ENCODE assay signal across 17 cellular contexts in genomic region chr4:2286904-2287593, GRCh38. TPM values are rescaled to one million over a fixed set of nuclear protein-coding genes. Genes with fewer than 3 reads are reported as not detected.
DNase-seq lines count a peak whose midpoint lies in the region; ATAC-seq and TF ChIP-seq lines count a peak whose summit lies in the region.
"Had no signal": no experiment of that assay in that cellular context is flagged by ENCODE, and none has a peak within 500 bp of the region (broad histone marks: within the 10 kb centered on the region; RNA-seq: fewer than 3 reads in every experiment).

No MANE protein-coding gene starts in this region.

- H3K36me3 Mint-ChIP-seq in CD4-positive, alpha-beta T cell (ENCODE audit: low read depth) = peaks cover 5% of the 10 kb centered on the region
- H3K36me3 Mint-ChIP-seq in naive thymus-derived CD4-positive, alpha-beta T cell = peaks cover 0 to 5% (median 0%) of the 10 kb centered on the region in 5 donors
- H3K36me3 Mint-ChIP-seq: activated naive CD8-positive, alpha-beta T cell; WTC11 had no signal

- no peaks in the 10 kb centered on the region for H3K36me3 ChIP-seq in naive thymus-derived CD4-positive, alpha-beta T cell (ENCODE audit: control insufficient read depth in 2 of 3, insufficient read depth in 3 of 3, low read length in 3 of 3)
- H3K36me3 ChIP-seq: BLaER1 treated with 17β-estradiol and CSF1 and Interleukin-3, amounts not matched to agents 10 nM and 100 nM; transverse colon had no signal

- no peak for ATAC-seq in CD4-positive, alpha-beta T cell (ENCODE audit: poor library complexity)
- no peak for ATAC-seq in naive thymus-derived CD4-positive, alpha-beta T cell
- ATAC-seq: HepG2, WTC11 had no signal

- H3K9me3 ChIP-seq in CD4-positive, alpha-beta T cell (ENCODE audit: control insufficient read depth, low read length) = no peaks in the 10 kb centered on the region
- no peaks in the 10 kb centered on the region for H3K9me3 ChIP-seq in naive thymus-derived CD4-positive, alpha-beta T cell (ENCODE audit: control insufficient read depth in 2 of 3, low read length in 3 of 3)
- H3K9me3 ChIP-seq: BLaER1 treated with 17β-estradiol and CSF1 and Interleukin-3, amounts not matched to agents 10 nM and 100 nM; transverse colon had no signal

- CTCF ChIA-PET in CD4-positive, alpha-beta T cell (lab: Charles Lee) = interaction anchor here (1.0 kb wide), 1 partner anchor 175 kb away, joined by 3 read pairs; no protein-coding TSS in a partner anchor
- CTCF ChIA-PET in naive thymus-derived CD4-positive, alpha-beta T cell (lab: Charles Lee) = no interaction called here

- no peak overlapping the region for H3K4me3 Mint-ChIP-seq in CD4-positive, alpha-beta T cell
- peak overlapping the region in 1 of 10 donors; percentile 35 for H3K4me3 Mint-ChIP-seq in naive thymus-derived CD4-positive, alpha-beta T cell
- H3K4me3 Mint-ChIP-seq: activated naive CD8-positive, alpha-beta T cell; WTC11 had no signal

- H3K4me1 Mint-ChIP-seq in CD4-positive, alpha-beta T cell (ENCODE audit: low read depth) = peaks cover 37% of the 10 kb centered on the region
- H3K4me1 Mint-ChIP-seq in naive thymus-derived CD4-positive, alpha-beta T cell = peaks cover 18 to 76% (median 42%) of the 10 kb centered on the region in 7 donors
- H3K4me1 Mint-ChIP-seq: WTC11 had no signal

- intact Hi-C loops in CD4-positive, alpha-beta T cell (cut with DNase I, micrococcal nuclease) = no loop called here
- intact Hi-C loops in naive thymus-derived CD4-positive, alpha-beta T cell (cut with micrococcal nuclease) = loop anchor here in 1 of 2 donors (10.0 kb wide), 1 partner anchor 68 kb away; no protein-coding TSS in a partner anchor

- no peak for TF ChIP-seq CTCF in CD4-positive, alpha-beta T cell (IDR thresholded peaks at IDR 0.05)

- H3K4me1 ChIP-seq in naive thymus-derived CD4-positive, alpha-beta T cell (ENCODE audit: control insufficient read depth in 2 of 2, insufficient read depth in 2 of 2, low read length in 2 of 2) = peaks cover 42 to 49% of the 10 kb centered on the region in 2 donors
- H3K4me1 ChIP-seq: transverse colon had no signal

- no peaks in the 10 kb centered on the region for H3K27me3 ChIP-seq in CD4-positive, alpha-beta T cell (ENCODE audit: control insufficient read depth, insufficient read depth, low read length)
- H3K27me3 ChIP-seq in naive thymus-derived CD4-positive, alpha-beta T cell (ENCODE audit: control insufficient read depth in 2 of 2, insufficient read depth in 2 of 2, low read length in 2 of 2) = no peaks in the 10 kb centered on the region
- H3K27me3 ChIP-seq: transverse colon had no signal

- H3K27me3 Mint-ChIP-seq in CD4-positive, alpha-beta T cell = no peaks in the 10 kb centered on the region
- peaks cover 0 to 2% (median 0%) of the 10 kb centered on the region in 5 donors for H3K27me3 Mint-ChIP-seq in naive thymus-derived CD4-positive, alpha-beta T cell
- H3K27me3 Mint-ChIP-seq: activated naive CD8-positive, alpha-beta T cell had no signal

- peak in 1 of 10 experiments; percentile 16 for DNase-seq in CD4-positive, alpha-beta T cell
- peak; percentile 14 for DNase-seq in COLO668 (lab: John Stamatoyannopoulos, UW; ENCODE audit: unreplicated experiment)
- peak; percentile 77 for DNase-seq in amniotic epithelial cell (ENCODE audit: low read depth)
- peak in 2 of 9 donors; percentile 1 to 2 for DNase-seq in naive thymus-derived CD4-positive, alpha-beta T cell
- DNase-seq in islet precursor cell = no peak
- DNase-seq in NAMALWA (ENCODE audit: low spot score) = no peak
- DNase-seq in OCI-M2 (lab: John Stamatoyannopoulos, UW; ENCODE audit: unreplicated experiment) = no peak
- DNase-seq: cerebellar nuclear complex; erythroblast; kidney glomerular epithelial cell; NCI-H1436; stimulated activated CD4-positive, alpha-beta T cell treated with anti-CD3 and anti-CD28 coated beads, Interleukin-2, amount 100 ng/mL, for 48 hours; transverse colon had no signal

- POLR2A ChIA-PET in CD4-positive, alpha-beta T cell (lab: Charles Lee) = interaction anchor here (0.9 kb wide), 1 partner anchor 103 kb away, joined by 3 read pairs; no protein-coding TSS in a partner anchor
- POLR2A ChIA-PET in naive thymus-derived CD4-positive, alpha-beta T cell (lab: Charles Lee) = interaction anchor here (0.7 to 1.0 kb wide), 3 partner anchors 20 to 46 kb away, joined by 3 to 4 read pairs (median 4); partner anchors contain the start of gene MXD4

- peak overlapping the region; percentile 77 for H3K27ac Mint-ChIP-seq in CD4-positive, alpha-beta T cell
- H3K27ac Mint-ChIP-seq in naive thymus-derived CD4-positive, alpha-beta T cell = peak overlapping the region in 5 of 9 donors; percentile 19 to 72 (median 65)
- H3K27ac Mint-ChIP-seq: activated naive CD8-positive, alpha-beta T cell; WTC11 had no signal

- no peak overlapping the region for H3K27ac ChIP-seq in CD4-positive, alpha-beta T cell (ENCODE audit: low read depth, low read length)
- no peak overlapping the region for H3K27ac ChIP-seq in naive thymus-derived CD4-positive, alpha-beta T cell (ENCODE audit: low read depth, low read length)
- H3K27ac ChIP-seq: BLaER1 treated with 17β-estradiol and CSF1 and Interleukin-3, amounts not matched to agents 10 nM and 100 nM; transverse colon had no signal

- no peak overlapping the region for H3K4me3 ChIP-seq in naive thymus-derived CD4-positive, alpha-beta T cell (ENCODE audit: low read length)
- H3K4me3 ChIP-seq: BLaER1 treated with 17β-estradiol and CSF1 and Interleukin-3, amounts not matched to agents 10 nM and 100 nM; transverse colon had no signal

- H3K9me3 Mint-ChIP-seq in CD4-positive, alpha-beta T cell = no peaks in the 10 kb centered on the region
- peaks cover 0 to 5% (median 0%) of the 10 kb centered on the region in 11 donors for H3K9me3 Mint-ChIP-seq in naive thymus-derived CD4-positive, alpha-beta T cell
- H3K9me3 Mint-ChIP-seq: WTC11 had no signal

RNA-seq across cellular contexts. Expression of gene MXD4, which starts 25.1 kb away (rescaled TPM):
- total RNA-seq in CD4-positive, alpha-beta T cell = 100 to 1,000 TPM; 140 to 147 TPM
- total RNA-seq in naive thymus-derived CD4-positive, alpha-beta T cell = 100 to 1,000 TPM in 1 of 5 experiments, 10 to 100 TPM in 4; 25.6 to 106 (median 46.0) TPM
- 10 to 100 TPM; 18.9 to 25.4 TPM for polyA plus RNA-seq in naive thymus-derived CD4-positive, alpha-beta T cell

RNA-seq across cellular contexts. Expression of gene HAUS3, which starts 45.1 kb away (rescaled TPM):
- total RNA-seq in CD4-positive, alpha-beta T cell = 100 to 1,000 TPM; 143 to 148 TPM
- 10 to 100 TPM; 24.4 to 88.2 (median 34.1) TPM for total RNA-seq in naive thymus-derived CD4-positive, alpha-beta T cell
- 10 to 100 TPM; 18.5 to 25.9 TPM for polyA plus RNA-seq in naive thymus-derived CD4-positive, alpha-beta T cell

RNA-seq across cellular contexts. Expression of gene POLN, which starts 45.1 kb away (rescaled TPM):
- 1 to 10 TPM; 2.1 to 2.3 TPM for total RNA-seq in CD4-positive, alpha-beta T cell
- 1 to 10 TPM; 2.4 to 5.4 (median 3.2) TPM for total RNA-seq in naive thymus-derived CD4-positive, alpha-beta T cell
- under 1 TPM; 0.17 to 0.95 TPM for polyA plus RNA-seq in naive thymus-derived CD4-positive, alpha-beta T cell

Comparison
In these comparisons a context has a peak if more than half of its experiments do, and no peak if none do; other contexts are left out.
1. DNase-seq: peak in COLO668 (single experiment) and amniotic epithelial cell (single experiment); none in islet precursor cell (single experiment), NAMALWA (single experiment) and OCI-M2 (single experiment).